Comparison of ENCODE assay signal across 22 cellular contexts in genomic region chr10:77139145-77139692, GRCh38.
DNase-seq lines count a peak whose midpoint lies in the region; ATAC-seq and TF ChIP-seq lines count a peak whose summit lies in the region.
"Had no signal": no experiment of that assay in that cellular context is flagged by ENCODE, and none has a peak within 500 bp of the region (broad histone marks: within the 10 kb centered on the region; RNA-seq: fewer than 3 reads in every experiment).

No MANE protein-coding gene starts in this region.

- no peak overlapping the region for H3K27ac ChIP-seq in left ventricle myocardium inferior (replicated peaks)
- H3K27ac ChIP-seq: 22Rv1, KMS-11, SJCRH30 had no signal

- ATAC-seq in SK-N-SH treated with all-trans-retinoic acid at 6 μM for 48 hours (peak; percentile 71), GM19035 (IDR thresholded peaks at IDR 0.05; ENCODE audit: unreplicated experiment) (no peak), GM18868 (IDR thresholded peaks at IDR 0.05; ENCODE audit: unreplicated experiment) (no peak)
- ATAC-seq: HepG2 had no signal

- H3K9me3 ChIP-seq in left ventricle myocardium inferior (replicated peaks) = no peaks in the 10 kb centered on the region
- H3K9me3 ChIP-seq: SJCRH30 had no signal

- peaks cover 11% of the 10 kb centered on the region for H3K27me3 ChIP-seq in left ventricle myocardium inferior (ENCODE audit: low read depth)
- H3K27me3 ChIP-seq: SJCRH30 had no signal

- TF ChIP-seq CTCF in left ventricle myocardium inferior (IDR thresholded peaks at IDR 0.05; ENCODE audit: borderline replicate concordance) = no peak

- no peak overlapping the region for H3K4me3 ChIP-seq in left ventricle myocardium inferior
- H3K4me3 ChIP-seq: SJCRH30 had no signal

- DNase-seq in NCI-H1092 treated with DMSO at 0.1 percent for 48 hours (lab: John Stamatoyannopoulos, UW) (peak; percentile 46), NCI-H1092 (lab: John Stamatoyannopoulos, UW) (no peak), fibroblast of peridontal ligament (ENCODE audit: extremely low read depth) (peak; percentile 68), putamen (ENCODE audit: low spot score) (peak; percentile 39), left ventricle myocardium inferior (no peak)
- DNase-seq: CD4-positive, CD25-positive, alpha-beta regulatory T cell; COR-L47; DMS 273 treated with DMSO at 0.1 percent for 48 hours; DND-41; H9; MV-4-11; NCI-H1417 treated with DMSO at 0.1 percent for 48 hours; NCI-H2029 treated with DMSO at 0.1 percent for 48 hours; NCI-H446 treated with DMSO at 0.1 percent for 48 hours; NCI-H748 treated with DMSO at 0.1 percent for 48 hours; SJCRH30 had no signal

- no peaks in the 10 kb centered on the region for H3K36me3 ChIP-seq in left ventricle myocardium inferior
- H3K36me3 ChIP-seq: SJCRH30 had no signal

- H3K4me1 ChIP-seq in left ventricle myocardium inferior = no peaks in the 10 kb centered on the region
- H3K4me1 ChIP-seq: SJCRH30 had no signal

- intact Hi-C loops in left ventricle myocardium inferior (cut with micrococcal nuclease) = no loop called here

TF ChIP-seq in SK-N-SH treated with all-trans-retinoic acid at 6 μM for 48 hours, 23 proteins besides CTCF, POLR2A, EP300 and RAD21:
- TF ChIP-seq CSRNP3 (CRISPR knock-in tag; IDR thresholded peaks at IDR 0.05) (no peak), ISL1 (CRISPR knock-in tag; IDR thresholded peaks at IDR 0.05) (peak; percentile 43; the same call in 1 of the 2 replicates)

Comparison
In these comparisons a context has a peak if more than half of its experiments do, and no peak if none do; other contexts are left out.
1. DNase-seq: peak in NCI-H1092 treated with DMSO at 0.1 percent for 48 hours (single experiment), fibroblast of peridontal ligament (single experiment) and putamen (single experiment); none in NCI-H1092 (single experiment) and left ventricle myocardium inferior (single experiment).